Comparison of ENCODE assay signal across 19 cellular contexts in genomic region chr12:87303396-87304012, GRCh38.
DNase-seq lines count a peak whose midpoint lies in the region; ATAC-seq, FAIRE-seq and TF ChIP-seq lines count a peak whose summit lies in the region.
"Had no signal": no experiment of that assay in that cellular context is flagged by ENCODE, and none has a peak within 500 bp of the region (broad histone marks: within the 10 kb centered on the region; RNA-seq: fewer than 3 reads in every experiment).

No MANE protein-coding gene starts in this region.

- H3K4me3 Mint-ChIP-seq in memory B cell: no peak overlapping the region
- no peak overlapping the region for H3K4me3 Mint-ChIP-seq in stimulated activated memory B cell treated with anti-CD40 and anti-IgM and Interleukin-4, amounts not matched to agents 10 μg/mL and 1 μg/mL and 100 μg/mL, for 72 hours
- no peak overlapping the region for H3K4me3 Mint-ChIP-seq in chondrocyte (ENCODE audit: unreplicated experiment)
- H3K4me3 Mint-ChIP-seq: CD4-positive, CD25-positive, alpha-beta regulatory T cell; CD8-positive, alpha-beta T cell; H9 had no signal

- TF ChIP-seq CTCF in D721Med (IDR thresholded peaks at IDR 0.05; ENCODE audit: insufficient read depth, missing control alignments) (no peak), chondrocyte (IDR thresholded peaks at IDR 0.05) (no peak)

- peaks cover 18% of the 10 kb centered on the region for H3K4me1 Mint-ChIP-seq in memory B cell
- peaks cover 22% of the 10 kb centered on the region for H3K4me1 Mint-ChIP-seq in stimulated activated memory B cell treated with anti-CD40 and anti-IgM and Interleukin-4, amounts not matched to agents 10 μg/mL and 1 μg/mL and 100 μg/mL, for 72 hours
- peaks cover 22% of the 10 kb centered on the region for H3K4me1 Mint-ChIP-seq in chondrocyte (ENCODE audit: low read depth)
- H3K4me1 Mint-ChIP-seq: CD4-positive, CD25-positive, alpha-beta regulatory T cell; H9 had no signal

- ATAC-seq in memory B cell (ENCODE audit: low read depth): peak; percentile 50
- no peak for ATAC-seq in stimulated activated memory B cell treated with anti-CD40 and anti-IgM and Interleukin-4, amounts not matched to agents 10 μg/mL and 1 μg/mL and 100 μg/mL, for 72 hours
- ATAC-seq: CD8-positive, alpha-beta T cell; GM12878; HCT116 had no signal

- no peaks in the 10 kb centered on the region for H3K9me3 Mint-ChIP-seq in memory B cell
- H3K9me3 Mint-ChIP-seq in stimulated activated memory B cell treated with anti-CD40 and anti-IgM and Interleukin-4, amounts not matched to agents 10 μg/mL and 1 μg/mL and 100 μg/mL, for 72 hours: no peaks in the 10 kb centered on the region
- no peaks in the 10 kb centered on the region for H3K9me3 Mint-ChIP-seq in chondrocyte (ENCODE audit: low read depth)
- H3K9me3 Mint-ChIP-seq: H9 had no signal

- peak overlapping the region; percentile 8 for H3K27ac Mint-ChIP-seq in memory B cell
- peak overlapping the region; percentile 25 for H3K27ac Mint-ChIP-seq in stimulated activated memory B cell treated with anti-CD40 and anti-IgM and Interleukin-4, amounts not matched to agents 10 μg/mL and 1 μg/mL and 100 μg/mL, for 72 hours
- no peak overlapping the region for H3K27ac Mint-ChIP-seq in chondrocyte (ENCODE audit: unreplicated experiment)
- H3K27ac Mint-ChIP-seq: CD4-positive, CD25-positive, alpha-beta regulatory T cell; CD8-positive, alpha-beta T cell; H9 had no signal

- DNase-seq in D721Med (ENCODE audit: insufficient read length, low spot score) (no peak), NCI-H345 (lab: John Stamatoyannopoulos, UW) (peak; percentile 26), memory B cell (ENCODE audit: low spot score in 2 of 2) (no peak), chondrocyte (ENCODE audit: low spot score) (no peak), T1000 (lab: John Stamatoyannopoulos, UW) (no peak), NCI-H187 (lab: John Stamatoyannopoulos, UW) (no peak)
- DNase-seq: Caco-2; CD4-positive, CD25-positive, alpha-beta regulatory T cell; CD8-positive, alpha-beta T cell; DMS 273 treated with DMSO at 0.1 percent for 48 hours; DMS79; EL; GDM1; GM23248; H9 had no signal

- no peaks in the 10 kb centered on the region for H3K27me3 Mint-ChIP-seq in memory B cell
- H3K27me3 Mint-ChIP-seq in stimulated activated memory B cell treated with anti-CD40 and anti-IgM and Interleukin-4, amounts not matched to agents 10 μg/mL and 1 μg/mL and 100 μg/mL, for 72 hours: no peaks in the 10 kb centered on the region
- peaks cover 7% of the 10 kb centered on the region for H3K27me3 Mint-ChIP-seq in chondrocyte (ENCODE audit: low read depth)
- H3K27me3 Mint-ChIP-seq: CD4-positive, CD25-positive, alpha-beta regulatory T cell had no signal

- peak; percentile 32 for FAIRE-seq in D721Med (lab: Jason Lieb, UNC)
- FAIRE-seq: GM12878, H1 had no signal

- no peaks in the 10 kb centered on the region for H3K36me3 Mint-ChIP-seq in memory B cell
- no peaks in the 10 kb centered on the region for H3K36me3 Mint-ChIP-seq in stimulated activated memory B cell treated with anti-CD40 and anti-IgM and Interleukin-4, amounts not matched to agents 10 μg/mL and 1 μg/mL and 100 μg/mL, for 72 hours
- no peaks in the 10 kb centered on the region for H3K36me3 Mint-ChIP-seq in chondrocyte (ENCODE audit: low read depth)
- H3K36me3 Mint-ChIP-seq: CD4-positive, CD25-positive, alpha-beta regulatory T cell; CD8-positive, alpha-beta T cell had no signal
